In genomic region chr11:31509017-31509411, GRCh38 we compare ENCODE assay signal across 8 cellular contexts. TPM values are rescaled to one million over a fixed set of nuclear protein-coding genes. Genes with fewer than 3 reads are reported as not detected.
DNase-seq lines count a peak whose midpoint lies in the region; ATAC-seq, FAIRE-seq and TF ChIP-seq lines count a peak whose summit lies in the region.

No MANE protein-coding gene starts in this region.

- H3K27me3 Mint-ChIP-seq in natural killer cell (ENCODE audit: low read depth in 2 of 2): no peaks in the 10 kb centered on the region

- peaks cover 46 to 49% of the 10 kb centered on the region in 2 donors for H3K4me1 Mint-ChIP-seq in natural killer cell

- FAIRE-seq in H54 (lab: Jason Lieb, UNC): peak; percentile 57

- no peaks in the 10 kb centered on the region for H3K36me3 Mint-ChIP-seq in natural killer cell

- H3K36me3 ChIP-seq in effector memory CD4-positive, alpha-beta T cell (ENCODE audit: control insufficient read depth, insufficient read depth, low read length): no peaks in the 10 kb centered on the region

- H3K9me3 ChIP-seq in effector memory CD4-positive, alpha-beta T cell (ENCODE audit: control insufficient read depth, low read length): no peaks in the 10 kb centered on the region

- no peaks in the 10 kb centered on the region for H3K9me3 Mint-ChIP-seq in natural killer cell

- intact Hi-C loops in natural killer cell (cut with micrococcal nuclease): loop anchor here (2.0 to 10.0 kb wide), 4 partner anchors 138 to 1073 kb away; partner anchors contain the start of genes EIF3M and RCN1

- peak overlapping the region; percentile 99 for H3K4me3 Mint-ChIP-seq in natural killer cell

- peak overlapping the region; percentile 83 for H3K27ac ChIP-seq in effector memory CD4-positive, alpha-beta T cell (ENCODE audit: insufficient read depth, low read length, poor library complexity, severe bottlenecking)

- no peak for TF ChIP-seq POLR2A in H54 (IDR thresholded peaks at IDR 0.05; ENCODE audit: low read depth, low read length)

- peaks cover 3% of the 10 kb centered on the region for H3K4me1 ChIP-seq in effector memory CD4-positive, alpha-beta T cell (ENCODE audit: control insufficient read depth, insufficient read depth, low read length, poor library complexity, severe bottlenecking)

- peak overlapping the region; percentile 95 for H3K4me3 ChIP-seq in effector memory CD4-positive, alpha-beta T cell (ENCODE audit: insufficient read depth, low read depth, low read length, poor library complexity, severe bottlenecking)

- no peaks in the 10 kb centered on the region for H3K27me3 ChIP-seq in effector memory CD4-positive, alpha-beta T cell (replicated peaks; ENCODE audit: control insufficient read depth, insufficient read depth, low read length, poor library complexity, severe bottlenecking)

- peak; percentile 10 to 19 (median 18) for ATAC-seq in natural killer cell

- DNase-seq in NCI-H524 (lab: John Stamatoyannopoulos, UW) (peak; percentile 26 to 48), NCI-H524 treated with DMSO at 0.1 percent for 48 hours (lab: John Stamatoyannopoulos, UW) (no peak), H54 (ENCODE audit: insufficient read length, low spot score) (no peak), NCI-H69 (lab: John Stamatoyannopoulos, UW) (peak; percentile 59), natural killer cell (no peak), NK-92 (lab: John Stamatoyannopoulos, UW; ENCODE audit: unreplicated experiment) (no peak)
- no peak for DNase-seq in effector memory CD4-positive, alpha-beta T cell
- DNase-seq in activated effector memory CD4-positive, alpha-beta T cell treated with anti-CD3 and anti-CD28 coated beads, Interleukin-2, amount 50 U/mL, for 16 hours: no peak

- no peak for TF ChIP-seq CTCF in natural killer cell (IDR thresholded peaks at IDR 0.05)

- peak overlapping the region; percentile 95 to 98 for H3K27ac Mint-ChIP-seq in natural killer cell

RNA-seq across cellular contexts. Expression of gene IMMP1L, which starts 0.4 kb away (rescaled TPM):
- total RNA-seq in natural killer cell: 10 to 100 TPM; 12.0 to 17.3 (median 15.7) TPM

RNA-seq across cellular contexts. Expression of gene ELP4, which starts 0.6 kb away (rescaled TPM):
- 10 to 100 TPM; 22.8 to 29.6 (median 23.4) TPM for total RNA-seq in natural killer cell

Comparison
In these comparisons a context has a peak if more than half of its experiments do, and no peak if none do; other contexts are left out.
1. DNase-seq: peak in NCI-H524 (2 of 2) and NCI-H69 (single experiment); none in NCI-H524 treated with DMSO at 0.1 percent for 48 hours (single experiment), H54 (single experiment), effector memory CD4-positive, alpha-beta T cell (0 of 3), natural killer cell (single experiment), activated effector memory CD4-positive, alpha-beta T cell treated with anti-CD3 and anti-CD28 coated beads, Interleukin-2, amount 50 U/mL, for 16 hours (single experiment) and NK-92 (single experiment).